Comparison of ENCODE assay signal across 15 cellular contexts in the genomic region with DNA sequence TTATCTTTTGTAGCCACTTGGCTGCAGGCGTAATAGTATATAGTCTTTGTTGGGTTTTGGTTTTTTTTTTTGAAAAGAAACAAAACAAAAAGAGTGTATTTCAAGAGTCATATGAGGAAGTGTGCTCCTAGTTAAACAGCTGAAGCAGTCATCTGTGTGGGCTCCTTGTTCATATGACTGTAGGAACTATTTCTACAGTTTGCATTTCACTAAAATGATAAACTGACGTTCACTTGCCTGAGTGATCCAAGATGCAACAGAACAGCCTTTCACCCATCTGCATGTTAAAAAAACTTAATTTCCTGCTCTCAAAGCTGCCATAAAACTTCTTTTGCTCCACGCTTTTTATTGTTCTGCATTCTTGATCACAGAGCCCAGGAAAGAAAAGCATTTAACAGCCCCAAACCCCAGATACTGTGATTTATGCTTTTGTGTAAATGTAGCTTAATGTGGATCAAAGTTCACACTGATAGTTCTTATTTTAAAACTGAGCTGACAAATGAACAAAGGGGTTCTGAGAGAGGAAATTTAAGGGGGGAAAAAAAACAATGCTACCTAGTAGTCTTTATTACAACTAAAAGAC. TPM values are rescaled to one million over a fixed set of nuclear protein-coding genes. Genes with fewer than 3 reads are reported as not detected.
DNase-seq lines count a peak whose midpoint lies in the region; ATAC-seq lines count a peak whose summit lies in the region.
"Had no signal": no experiment of that assay in that cellular context is flagged by ENCODE, and none has a peak within 500 bp of the region (broad histone marks: within the 10 kb centered on the region; RNA-seq: fewer than 3 reads in every experiment).

No MANE protein-coding gene starts in this region.

- H3K79me2 ChIP-seq in Karpas-422 (ENCODE audit: low read length) = no peaks in the 10 kb centered on the region

- H3K27ac ChIP-seq in BLaER1 treated with 17β-estradiol and CSF1 and Interleukin-3, amounts not matched to agents 10 nM and 100 nM = no peak overlapping the region
- H3K27ac ChIP-seq in Karpas-422 (ENCODE audit: low read length) (peak overlapping the region; percentile 95), substantia nigra (ENCODE audit: low read depth, low read length, poor library complexity, severe bottlenecking) (no peak overlapping the region)
- H3K27ac ChIP-seq: adrenal gland, parathyroid adenoma, vagina had no signal

- peaks cover 0 to 82% (median 37%) of the 10 kb centered on the region in 11 experiments; a peak in 13 of 22 replicates for H3K36me3 ChIP-seq in BLaER1 treated with 17β-estradiol and CSF1 and Interleukin-3, amounts not matched to agents 10 nM and 100 nM
- no peaks in the 10 kb centered on the region for H3K36me3 ChIP-seq in Karpas-422 (ENCODE audit: insufficient read depth, low read length)
- H3K36me3 ChIP-seq: adrenal gland, vagina had no signal

- ATAC-seq in GM21360 (IDR thresholded peaks at IDR 0.05; ENCODE audit: unreplicated experiment) = peak; percentile 39
- no peak for ATAC-seq in GM21381 (IDR thresholded peaks at IDR 0.05; ENCODE audit: unreplicated experiment)
- ATAC-seq: activated T-cell treated with anti-CD3 and anti-CD28 coated beads, Interleukin-2, amount 50 U/mL, for 72 hours had no signal

- peak; percentile 70 for DNase-seq in Karpas-422
- peak; percentile 96 for DNase-seq in left kidney (ENCODE audit: low read depth, low spot score)
- DNase-seq in NCI-H446 treated with DMSO at 0.1 percent for 48 hours (lab: John Stamatoyannopoulos, UW) = no peak
- no peak for DNase-seq in central memory CD4-positive, alpha-beta T cell
- no peak for DNase-seq in substantia nigra (lab: John Stamatoyannopoulos, UW)
- DNase-seq: activated T-cell treated with anti-CD3 and anti-CD28 coated beads, Interleukin-2, amount 50 U/mL, for 72 hours; adrenal gland; cortex of kidney; DMS53; MG63 had no signal

- peaks cover 41 to 69% (median 58%) of the 10 kb centered on the region in 10 experiments for H3K4me1 ChIP-seq in BLaER1 treated with 17β-estradiol and CSF1 and Interleukin-3, amounts not matched to agents 10 nM and 100 nM
- peaks cover 68% of the 10 kb centered on the region for H3K4me1 ChIP-seq in Karpas-422 (ENCODE audit: low read length)

- no peaks in the 10 kb centered on the region for H3K9me2 ChIP-seq in Karpas-422 (replicated peaks; ENCODE audit: insufficient read depth, low read length)

- H2AFZ ChIP-seq in Karpas-422 (ENCODE audit: low read length) = 0 out of 2 replicates have a peak overlapping the region, but pooled peaks have one; percentile 59
- H2AFZ ChIP-seq: parathyroid adenoma had no signal

- H3K4me3 ChIP-seq in BLaER1 treated with 17β-estradiol and CSF1 and Interleukin-3, amounts not matched to agents 10 nM and 100 nM = no peak overlapping the region
- H3K4me3 ChIP-seq in Karpas-422 (ENCODE audit: low read length) = peak overlapping the region; percentile 22
- H3K4me3 ChIP-seq: adrenal gland, MG63, vagina had no signal

- H3K9me3 ChIP-seq in BLaER1 treated with 17β-estradiol and CSF1 and Interleukin-3, amounts not matched to agents 10 nM and 100 nM (replicated peaks in 1 of 11) = no peaks in the 10 kb centered on the region
- no peaks in the 10 kb centered on the region for H3K9me3 ChIP-seq in Karpas-422 (ENCODE audit: low read length)
- H3K9me3 ChIP-seq: adrenal gland, MG63, vagina had no signal

- peaks cover 0 to 5% (median 0%) of the 10 kb centered on the region in 11 experiments; a peak in 5 of 22 replicates for H3K27me3 ChIP-seq in BLaER1 treated with 17β-estradiol and CSF1 and Interleukin-3, amounts not matched to agents 10 nM and 100 nM
- H3K27me3 ChIP-seq in Karpas-422 (ENCODE audit: low read length) = no peaks in the 10 kb centered on the region
- H3K27me3 ChIP-seq: adrenal gland, MG63, vagina had no signal

- H3K9ac ChIP-seq in BLaER1 treated with 17β-estradiol and CSF1 and Interleukin-3, amounts not matched to agents 10 nM and 100 nM = no peak overlapping the region
- H3K9ac ChIP-seq in Karpas-422 (ENCODE audit: low read length) = peak overlapping the region; percentile 43
- H3K9ac ChIP-seq: parathyroid adenoma had no signal

- H4K20me1 ChIP-seq in BLaER1 treated with 17β-estradiol and CSF1 and Interleukin-3, amounts not matched to agents 10 nM and 100 nM = peaks cover 0 to 100% (median 67%) of the 10 kb centered on the region in 11 experiments; a peak in 15 of 22 replicates
- H4K20me1 ChIP-seq in Karpas-422 (ENCODE audit: insufficient read depth, low read depth, low read length) = no peaks in the 10 kb centered on the region

- peak overlapping the region; percentile 48 to 91 (median 74) for H3K4me2 ChIP-seq in BLaER1 treated with 17β-estradiol and CSF1 and Interleukin-3, amounts not matched to agents 10 nM and 100 nM
- peak overlapping the region; percentile 77 for H3K4me2 ChIP-seq in Karpas-422 (ENCODE audit: low read depth, low read length, poor library complexity, severe bottlenecking)

RNA-seq across cellular contexts. Expression of gene ZNF608, which starts 43.9 kb away (rescaled TPM):
- total RNA-seq in Karpas-422 (2014; rRNA removed; shearing (Covaris generic); ENCODE audit: low replicate concordance) = 12.1 and 12.8 TPM in 2 replicates

Comparison
In these comparisons a context has a peak if more than half of its experiments do, and no peak if none do; other contexts are left out.
1. DNase-seq: peak in Karpas-422 (single experiment) and left kidney (single experiment); none in NCI-H446 treated with DMSO at 0.1 percent for 48 hours (single experiment), central memory CD4-positive, alpha-beta T cell (single experiment) and substantia nigra (0 of 49).